In genomic region chr3:64239841-64240240, GRCh38 we compare ENCODE assay signal across 31 cellular contexts. TPM values are rescaled to one million over a fixed set of nuclear protein-coding genes. Genes with fewer than 3 reads are reported as not detected.
DNase-seq lines count a peak whose midpoint lies in the region; ATAC-seq and TF ChIP-seq lines count a peak whose summit lies in the region.
"Had no signal": no experiment of that assay in that cellular context is flagged by ENCODE, and none has a peak within 500 bp of the region (broad histone marks: within the 10 kb centered on the region; RNA-seq: fewer than 3 reads in every experiment).

No MANE protein-coding gene starts in this region.

- no peak overlapping the region for H3K4me2 ChIP-seq in osteoblast (ENCODE audit: insufficient read depth, low read length)

- peaks cover 32% of the 10 kb centered on the region for H3K4me1 Mint-ChIP-seq in endodermal cell
- H3K4me1 Mint-ChIP-seq: activated CD8-positive, alpha-beta memory T cell treated with anti-CD3 and anti-CD28 coated beads, Interleukin-2, amount 10 ng/mL, durations not matched to agents 7 days and 5 days had no signal

- peaks cover 10% of the 10 kb centered on the region for H4K20me1 ChIP-seq in osteoblast (ENCODE audit: insufficient read depth, low read length)

- no peak for DNase-seq in right atrium auricular region (ENCODE audit: low spot score)
- DNase-seq in heart left ventricle: no peak
- no peak for DNase-seq in endodermal cell
- DNase-seq in osteoblast (ENCODE audit: insufficient read length, low spot score, missing footprints): no peak
- no peak for DNase-seq in NCI-H1930 (lab: John Stamatoyannopoulos, UW)
- DNase-seq in NCI-H2029 treated with DMSO at 0.1 percent for 48 hours (lab: John Stamatoyannopoulos, UW): no peak
- no peak for DNase-seq in HK-2 (ENCODE audit: unreplicated experiment)
- DNase-seq in posterior cingulate gyrus: no peak
- DNase-seq: 8988T; activated CD4-positive, alpha-beta T cell treated with anti-CD3 and anti-CD28 coated beads, Interleukin-2, amount 50 U/mL, for 4 hours; activated CD8-positive, alpha-beta memory T cell treated with anti-CD3 and anti-CD28 coated beads, Interleukin-2, amount 10 ng/mL, durations not matched to agents 7 days and 5 days; activated naive CD4-positive, alpha-beta T cell treated with anti-CD3 and anti-CD28 coated beads for 36 hours; activated T-cell treated with anti-CD3 and anti-CD28 coated beads, Interleukin-2, amount 50 U/mL, for 72 hours; AML-193; CD4-positive, alpha-beta T cell; cerebellar nuclear complex; GOT3; Karpas-422; left cardiac atrium; NCI-H2081; NCI-H526 treated with DMSO at 0.1 percent for 48 hours; PC-9; Right ventricle myocardium superior; stimulated activated CD4-positive, alpha-beta T cell treated with anti-CD3 and anti-CD28 coated beads, Interleukin-4, amount 100 ng/mL, for 24 hours had no signal

- peaks cover 27% of the 10 kb centered on the region for H3K9me3 Mint-ChIP-seq in endodermal cell
- H3K9me3 Mint-ChIP-seq: CD4-positive, alpha-beta T cell; T-helper 1 cell treated with Interleukin-12 subunit alpha and Interleukin-12 subunit beta and Interleukin-4 antibody, amounts not matched to agents 30 μg/mL and 1 μg/mL, for 36 hours had no signal

- no peak for ATAC-seq in heart left ventricle
- ATAC-seq: activated CD4-positive, CD25-positive, alpha-beta regulatory T cell treated with anti-CD3 and anti-CD28 coated beads, Interleukin-2, amount 50 U/mL, for 24 hours; activated CD8-positive, alpha-beta memory T cell treated with anti-CD3 and anti-CD28 coated beads, Interleukin-2, amount 10 ng/mL, durations not matched to agents 7 days and 5 days; activated T-cell treated with anti-CD3 and anti-CD28 coated beads, Interleukin-2, amount 50 U/mL, for 72 hours had no signal

- H3K36me3 ChIP-seq in right atrium auricular region: peaks cover 7% of the 10 kb centered on the region
- H3K36me3 ChIP-seq in heart left ventricle: peaks cover 0 to 21% (median under 1%) of the 10 kb centered on the region in 9 donors
- H3K36me3 ChIP-seq in endodermal cell (ENCODE audit: control insufficient read depth, insufficient read depth, low read length): peaks cover 26% of the 10 kb centered on the region
- peaks cover 3% of the 10 kb centered on the region for H3K36me3 ChIP-seq in osteoblast (ENCODE audit: insufficient read depth, low read length)
- H3K36me3 ChIP-seq: gastrocnemius medialis had no signal

- TF ChIP-seq POLR2A in heart left ventricle (IDR thresholded peaks at IDR 0.05): no peak

- H3K9me3 ChIP-seq in right atrium auricular region: peaks cover 0 to 12% of the 10 kb centered on the region in 2 donors
- H3K9me3 ChIP-seq in heart left ventricle: peaks cover 0 to 20% (median 7%) of the 10 kb centered on the region in 12 donors
- H3K9me3 ChIP-seq in endodermal cell (ENCODE audit: control insufficient read depth, low read length): peaks cover 34% of the 10 kb centered on the region
- H3K9me3 ChIP-seq in osteoblast (ENCODE audit: low read depth, low read length): no peaks in the 10 kb centered on the region
- H3K9me3 ChIP-seq: gastrocnemius medialis had no signal

- TF ChIP-seq CTCF in right atrium auricular region (IDR thresholded peaks at IDR 0.05) (no peak), heart left ventricle (IDR thresholded peaks at IDR 0.05) (no peak), endodermal cell (conservative IDR thresholded peaks at IDR 0.05) (no peak), osteoblast (IDR thresholded peaks at IDR 0.05; ENCODE audit: extremely low read depth, low read depth, low read length) (no peak)

- H3K4me3 ChIP-seq in right atrium auricular region (no peak overlapping the region), heart left ventricle (no peak overlapping the region), endodermal cell (ENCODE audit: low read length) (no peak overlapping the region), osteoblast (ENCODE audit: insufficient read depth, low read length) (no peak overlapping the region)
- H3K4me3 ChIP-seq: gastrocnemius medialis, lung, PC-9 had no signal

- H3K27ac Mint-ChIP-seq in endodermal cell: no peak overlapping the region
- H3K27ac Mint-ChIP-seq: activated CD8-positive, alpha-beta memory T cell treated with anti-CD3 and anti-CD28 coated beads, Interleukin-2, amount 10 ng/mL, durations not matched to agents 7 days and 5 days; activated naive CD4-positive, alpha-beta T cell treated with anti-CD3 and anti-CD28 coated beads for 36 hours; activated T-cell treated with anti-CD3 and anti-CD28 coated beads, Interleukin-2, amount 50 U/mL, for 72 hours; CD4-positive, alpha-beta T cell; T-helper 1 cell treated with Interleukin-12 subunit alpha and Interleukin-12 subunit beta and Interleukin-4 antibody, amounts not matched to agents 30 μg/mL and 1 μg/mL, for 36 hours had no signal

- intact Hi-C loops in heart left ventricle (cut with DNase I) (loop anchor here in 1 of 10 donors (10.0 kb wide), 1 partner anchor 165 kb away; no protein-coding TSS in a partner anchor), posterior cingulate gyrus (cut with DNase I) (no loop called here)

- H3K27me3 Mint-ChIP-seq in endodermal cell (ENCODE audit: insufficient read depth): no peaks in the 10 kb centered on the region
- H3K27me3 Mint-ChIP-seq: activated CD8-positive, alpha-beta memory T cell treated with anti-CD3 and anti-CD28 coated beads, Interleukin-2, amount 10 ng/mL, durations not matched to agents 7 days and 5 days; type B pancreatic cell had no signal

- H3K4me1 ChIP-seq in right atrium auricular region (peaks cover 0 to 19% of the 10 kb centered on the region in 2 donors), heart left ventricle (peaks cover 0 to 26% (median 11%) of the 10 kb centered on the region in 12 donors), endodermal cell (ENCODE audit: control insufficient read depth, insufficient read depth, low read length) (peaks cover 25% of the 10 kb centered on the region), osteoblast (ENCODE audit: insufficient read depth, low read length) (peaks cover 17% of the 10 kb centered on the region)
- H3K4me1 ChIP-seq: gastrocnemius medialis had no signal

- peaks cover 9% of the 10 kb centered on the region for H3K79me2 ChIP-seq in osteoblast (ENCODE audit: insufficient read depth, low read length)

- no peak overlapping the region for H2AFZ ChIP-seq in osteoblast (ENCODE audit: low read length)
- H2AFZ ChIP-seq: PC-9 had no signal

- H3K27me3 ChIP-seq in right atrium auricular region: no peaks in the 10 kb centered on the region
- H3K27me3 ChIP-seq in heart left ventricle: no peaks in the 10 kb centered on the region
- no peaks in the 10 kb centered on the region for H3K27me3 ChIP-seq in endodermal cell (ENCODE audit: control insufficient read depth, insufficient read depth, low read length, poor library complexity, severe bottlenecking)
- H3K27me3 ChIP-seq in osteoblast (ENCODE audit: insufficient read depth, low read length): no peaks in the 10 kb centered on the region
- H3K27me3 ChIP-seq: gastrocnemius medialis had no signal

- H3K36me3 Mint-ChIP-seq in endodermal cell (ENCODE audit: low read depth): peaks cover 29% of the 10 kb centered on the region
- H3K36me3 Mint-ChIP-seq: activated CD8-positive, alpha-beta memory T cell treated with anti-CD3 and anti-CD28 coated beads, Interleukin-2, amount 10 ng/mL, durations not matched to agents 7 days and 5 days had no signal

- H3K9ac ChIP-seq in endodermal cell (ENCODE audit: extremely low read depth, low read length, poor library complexity, severe bottlenecking): peak overlapping the region; percentile 63

- 94 to 99% (median 97%) methylated on average over 5 of the region's 5 CpGs for WGBS in heart left ventricle, 4 donors
- WGBS in endodermal cell (ENCODE audit: insufficient coverage in 1 of 2, insufficient read length in 1 of 2), 2 experiments: 83 to 92% methylated on average over 1 to 4 of the region's 5 CpGs

- no peak overlapping the region for H3K4me3 Mint-ChIP-seq in endodermal cell
- H3K4me3 Mint-ChIP-seq: activated CD8-positive, alpha-beta memory T cell treated with anti-CD3 and anti-CD28 coated beads, Interleukin-2, amount 10 ng/mL, durations not matched to agents 7 days and 5 days; activated naive CD4-positive, alpha-beta T cell treated with anti-CD3 and anti-CD28 coated beads for 36 hours; activated T-cell treated with anti-CD3 and anti-CD28 coated beads, Interleukin-2, amount 50 U/mL, for 72 hours; CD4-positive, alpha-beta T cell; neural crest cell; T-helper 1 cell treated with Interleukin-12 subunit alpha and Interleukin-12 subunit beta and Interleukin-4 antibody, amounts not matched to agents 30 μg/mL and 1 μg/mL, for 36 hours had no signal

- H3K27ac ChIP-seq in right atrium auricular region (peak overlapping the region; percentile 52 to 69), heart left ventricle (peak overlapping the region in 5 of 12 donors; percentile 48 to 81 (median 64)), endodermal cell (ENCODE audit: low read depth, low read length) (no peak overlapping the region), osteoblast (ENCODE audit: low read depth, low read length) (peak overlapping the region; percentile 52)
- H3K27ac ChIP-seq: gastrocnemius medialis, HL-60, PC-9 had no signal

RNA-seq across cellular contexts. Expression of gene PRICKLE2, which starts 14.6 kb away (rescaled TPM):
- 10 to 100 TPM; 18.4 to 22.2 TPM for total RNA-seq in right atrium auricular region
- total RNA-seq in heart left ventricle: 10 to 100 TPM in 3 of 9 donors, 1 to 10 TPM in 6; 4.3 to 15.2 (median 7.8) TPM
- 1 to 10 TPM; 1.5 to 3.9 TPM for polyA plus RNA-seq in heart left ventricle
- total RNA-seq in endodermal cell: 10 to 100 TPM in 1 of 2 donors, 1 to 10 TPM in 1; 8.5 to 10.4 TPM
- 7.4 TPM for polyA plus RNA-seq in endodermal cell (2013, experiment 1 of 2)
- 7.5 TPM for polyA plus RNA-seq in endodermal cell (2013, experiment 2 of 2)
- 18.8 and 25.0 TPM in 2 replicates for total RNA-seq in osteoblast
- total RNA-seq: activated CD8-positive, alpha-beta memory T cell treated with anti-CD3 and anti-CD28 coated beads, Interleukin-2, amount 10 ng/mL, durations not matched to agents 7 days and 5 days; CD4-positive, alpha-beta T cell had no signal
